9 cellular contexts compared by ENCODE assay signal in genomic region chr4:138609943-138610350, GRCh38.
A peak's percentile ranks its signal among the peaks of the same experiment; 100 is the strongest.
DNase-seq lines count a peak whose midpoint lies in the region; ATAC-seq, FAIRE-seq and TF ChIP-seq lines count a peak whose summit lies in the region.
"Had no signal": no experiment of that assay in that cellular context is flagged by ENCODE, and none has a peak within 500 bp of the region (broad histone marks: within the 10 kb centered on the region; RNA-seq: fewer than 3 reads in every experiment).

No MANE protein-coding gene starts in this region.

- peak overlapping the region; percentile 38 for H3K27ac Mint-ChIP-seq in astrocyte (ENCODE audit: unreplicated experiment)

- no peaks in the 10 kb centered on the region for H3K36me3 ChIP-seq in astrocyte (ENCODE audit: insufficient read depth, low read length)
- H3K36me3 ChIP-seq in mesendoderm (ENCODE audit: control insufficient read depth, insufficient read depth, low read length) = no peaks in the 10 kb centered on the region
- no peaks in the 10 kb centered on the region for H3K36me3 ChIP-seq in BE2C
- H3K36me3 ChIP-seq: uterus had no signal

- DNase-seq in astrocyte (ENCODE audit: low read depth) = peak; percentile 93
- peak; percentile 26 for DNase-seq in pons (ENCODE audit: low spot score)
- DNase-seq in iPS-NIHi7 (ENCODE audit: extremely low spot score) = no peak
- no peak for DNase-seq in mesendoderm
- no peak for DNase-seq in activated naive CD4-positive, alpha-beta T cell treated with Interleukin-2 at 50 U/mL for 16 hours
- no peak for DNase-seq in BE2C

- H2AFZ ChIP-seq in astrocyte (ENCODE audit: low read depth, low read length) = no peak overlapping the region

- H4K20me1 ChIP-seq in astrocyte (ENCODE audit: insufficient read depth, low read length) = no peaks in the 10 kb centered on the region

- no peak overlapping the region for H2BK120ac ChIP-seq in mesendoderm (ENCODE audit: low read depth, low read length)

- no peak overlapping the region for H3K4ac ChIP-seq in mesendoderm (ENCODE audit: low read depth, low read length)

- no peaks in the 10 kb centered on the region for H3K79me2 ChIP-seq in astrocyte (ENCODE audit: insufficient read depth, low read length)
- no peaks in the 10 kb centered on the region for H3K79me2 ChIP-seq in mesendoderm (ENCODE audit: control insufficient read depth, insufficient read depth, low read length)

- no peak overlapping the region for H2AK5ac ChIP-seq in mesendoderm (ENCODE audit: low read length)

- whole genome bisulfite sequencing in mesendoderm (ENCODE audit: extremely low coverage, insufficient coverage, low lambda C conversion rate) = no CpG with 5 or more reads among the region's 2 CpGs

- no peak overlapping the region for H3K23ac ChIP-seq in mesendoderm (ENCODE audit: low read length)

- H3K27me3 ChIP-seq in astrocyte (ENCODE audit: insufficient read depth, low read length) = no peaks in the 10 kb centered on the region
- H3K27me3 ChIP-seq in mesendoderm (ENCODE audit: insufficient read depth, low read length, poor library complexity) = no peaks in the 10 kb centered on the region
- no peaks in the 10 kb centered on the region for H3K27me3 ChIP-seq in BE2C
- H3K27me3 ChIP-seq: uterus had no signal

- peak; percentile 65 for ATAC-seq in GM18517 (IDR thresholded peaks at IDR 0.05; ENCODE audit: unreplicated experiment)
- ATAC-seq in HG03196 (IDR thresholded peaks at IDR 0.05; ENCODE audit: unreplicated experiment) = peak; percentile 73

- no peaks in the 10 kb centered on the region for H3K79me1 ChIP-seq in mesendoderm (ENCODE audit: low read length)

- no peak overlapping the region for H3K4me3 Mint-ChIP-seq in astrocyte (ENCODE audit: unreplicated experiment)

- no peak overlapping the region for H3K18ac ChIP-seq in mesendoderm (ENCODE audit: low read length)

- peaks cover 10% of the 10 kb centered on the region for H3K4me1 ChIP-seq in astrocyte (ENCODE audit: insufficient read depth, low read length)
- no peaks in the 10 kb centered on the region for H3K4me1 ChIP-seq in mesendoderm (ENCODE audit: control insufficient read depth, low read depth, low read length)
- peaks cover 22% of the 10 kb centered on the region for H3K4me1 ChIP-seq in BE2C
- H3K4me1 ChIP-seq: uterus had no signal

- peak overlapping the region; percentile 35 for H3K27ac ChIP-seq in astrocyte (ENCODE audit: low read depth, low read length)
- H3K27ac ChIP-seq in mesendoderm (ENCODE audit: low read depth, low read length) = no peak overlapping the region
- H3K27ac ChIP-seq: uterus had no signal

- no peak overlapping the region for H3K56ac ChIP-seq in mesendoderm (ENCODE audit: low read length)

- H4K5ac ChIP-seq in mesendoderm (ENCODE audit: low read length) = no peak overlapping the region

- H3K4me1 Mint-ChIP-seq in astrocyte (ENCODE audit: low read depth, unreplicated experiment) = peaks cover 11% of the 10 kb centered on the region

- no peaks in the 10 kb centered on the region for H3K9me3 ChIP-seq in astrocyte (ENCODE audit: insufficient read depth, low read depth, low read length)
- H3K9me3 ChIP-seq in BE2C = no peaks in the 10 kb centered on the region
- H3K9me3 ChIP-seq: uterus had no signal

- H3K4me3 ChIP-seq in astrocyte (ENCODE audit: insufficient read depth, low read depth, low read length) (no peak overlapping the region), mesendoderm (ENCODE audit: low read length) (no peak overlapping the region), BE2C (ENCODE audit: low read depth, low read length) (no peak overlapping the region)
- H3K4me3 ChIP-seq: uterus had no signal

- no peaks in the 10 kb centered on the region for H3K36me3 Mint-ChIP-seq in astrocyte (ENCODE audit: low read depth, unreplicated experiment)

- no peak overlapping the region for H4K8ac ChIP-seq in mesendoderm (ENCODE audit: low read depth, low read length)

- H3K4me2 ChIP-seq in astrocyte (ENCODE audit: low read length) = peak overlapping the region; percentile 61
- no peak overlapping the region for H3K4me2 ChIP-seq in mesendoderm (ENCODE audit: low read length)

- no peak overlapping the region for H2BK15ac ChIP-seq in mesendoderm (replicated peaks; ENCODE audit: low read depth)

- H3K27me3 Mint-ChIP-seq in astrocyte (ENCODE audit: low read depth, unreplicated experiment) = peaks cover 2% of the 10 kb centered on the region

- TF ChIP-seq CTCF in astrocyte (IDR thresholded peaks at IDR 0.05; ENCODE audit: insufficient read depth, low read depth, low read length) (no peak), BE2C (IDR thresholded peaks at IDR 0.05; ENCODE audit: low read depth, low read length) (no peak)

- H3K9ac ChIP-seq in astrocyte (ENCODE audit: low read length) (no peak overlapping the region), mesendoderm (ENCODE audit: low read length) (no peak overlapping the region)

- H3K9me3 Mint-ChIP-seq in astrocyte (ENCODE audit: unreplicated experiment) = no peaks in the 10 kb centered on the region

- peak; percentile 81 for FAIRE-seq in astrocyte (lab: Jason Lieb, UNC)

- no peak overlapping the region for H2BK5ac ChIP-seq in mesendoderm (ENCODE audit: low read length)

Comparison
In these comparisons a context has a peak if more than half of its experiments do, and no peak if none do; other contexts are left out.
1. DNase-seq: peak in astrocyte (single experiment) and pons (single experiment); none in iPS-NIHi7 (single experiment), mesendoderm (single experiment), activated naive CD4-positive, alpha-beta T cell treated with Interleukin-2 at 50 U/mL for 16 hours (single experiment) and BE2C (single experiment).